ENCODE assay signal across 13 cellular contexts in genomic region chr7:31805209-31805818, GRCh38.
A peak's percentile ranks its signal among the peaks of the same experiment; 100 is the strongest.
DNase-seq lines count a peak whose midpoint lies in the region; ATAC-seq, FAIRE-seq and TF ChIP-seq lines count a peak whose summit lies in the region.
"Had no signal": no experiment of that assay in that cellular context is flagged by ENCODE, and none has a peak within 500 bp of the region (broad histone marks: within the 10 kb centered on the region; RNA-seq: fewer than 3 reads in every experiment).

No MANE protein-coding gene starts in this region.

- ATAC-seq in GM19452 (IDR thresholded peaks at IDR 0.05; ENCODE audit: unreplicated experiment) (peak; percentile 94), HG02973 (IDR thresholded peaks at IDR 0.05; ENCODE audit: unreplicated experiment) (peak; percentile 89)
- ATAC-seq: HCT116, T-cell had no signal

- no peak for TF ChIP-seq POLR2A in GM12892 (IDR thresholded peaks at IDR 0.05; ENCODE audit: low read depth, low read length)

- FAIRE-seq in GM12892 (lab: Jason Lieb, UNC) = peak; percentile 38
- FAIRE-seq: G401.6 had no signal

- no peak for DNase-seq in GM12892 (ENCODE audit: insufficient read length)
- DNase-seq in Kasumi-1 (lab: John Stamatoyannopoulos, UW) = peak; percentile 14 to 34
- DNase-seq in NCI-H526 treated with DMSO at 0.1 percent for 48 hours (lab: John Stamatoyannopoulos, UW) = no peak
- DNase-seq in AG20443 (ENCODE audit: low spot score) = no peak
- DNase-seq in Ammon's horn (ENCODE audit: low spot score) = no peak
- no peak for DNase-seq in SW 1271 (lab: John Stamatoyannopoulos, UW)
- DNase-seq: NCI-H526; stimulated activated CD4-positive, alpha-beta T cell treated with anti-CD3 and anti-CD28 coated beads, Interleukin-4, amount 100 ng/mL, for 1 hour; T-cell had no signal

Comparison
In these comparisons a context has a peak if more than half of its experiments do, and no peak if none do; other contexts are left out.
1. DNase-seq: peak in Kasumi-1 (2 of 2); none in GM12892 (single experiment), NCI-H526 treated with DMSO at 0.1 percent for 48 hours (single experiment), AG20443 (single experiment), Ammon's horn (single experiment) and SW 1271 (0 of 2).